ENCODE assay signal across 17 cellular contexts in the genomic region with DNA sequence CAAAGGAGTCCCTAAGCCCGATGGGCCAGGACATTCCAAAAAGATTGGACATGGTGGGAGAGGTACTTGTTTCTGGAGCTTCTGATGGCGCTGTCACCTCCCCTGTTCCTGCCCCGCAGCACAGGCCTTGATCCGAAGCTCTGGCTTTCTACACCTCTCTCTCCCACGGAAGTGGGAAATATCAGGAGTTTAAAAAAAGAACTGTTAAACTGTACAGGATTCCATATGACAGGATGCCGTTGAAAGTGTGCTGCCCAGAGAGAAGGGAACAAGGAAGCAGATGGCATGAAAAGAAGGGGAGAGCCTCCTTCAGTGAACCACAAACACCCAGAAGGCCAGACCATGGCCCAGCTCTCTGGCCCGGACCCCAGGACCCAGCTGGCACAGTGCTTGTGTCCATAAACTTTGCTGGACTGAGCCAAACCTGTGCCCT. TPM values are rescaled to one million over a fixed set of nuclear protein-coding genes. Genes with fewer than 3 reads are reported as not detected.
"Had no signal": no experiment of that assay in that cellular context is flagged by ENCODE, and none has a peak within 500 bp of the region (broad histone marks: within the 10 kb centered on the region; RNA-seq: fewer than 3 reads in every experiment).

No MANE protein-coding gene starts in this region.

- H3K4me3 ChIP-seq: suprapubic skin, transverse colon had no signal

- H3K27ac Mint-ChIP-seq: activated naive CD4-positive, alpha-beta T cell treated with anti-CD3 and anti-CD28 coated beads, Interleukin-2, amount 10 ng/mL, durations not matched to agents 7 days and 5 days; naive thymus-derived CD4-positive, alpha-beta T cell; progenitor cell of endocrine pancreas; stimulated activated naive CD8-positive, alpha-beta T cell treated with anti-CD3 and anti-CD28 coated beads, Interleukin-15, Interleukin-2, amounts not matched to agents 100 ng/mL and 50 ng/mL, for 24 hours had no signal

- H3K4me1 ChIP-seq: suprapubic skin had no signal

- H3K9me3 ChIP-seq: suprapubic skin, transverse colon had no signal

- H3K27me3 ChIP-seq: suprapubic skin, transverse colon had no signal

- DNase-seq: activated CD4-positive, alpha-beta T cell treated with anti-CD3 and anti-CD28 coated beads, Interleukin-2, amount 50 U/mL, for 4 hours; activated effector memory CD4-positive, alpha-beta T cell treated with anti-CD3 and anti-CD28 coated beads, Interleukin-2, amount 50 U/mL, for 16 hours; activated naive CD4-positive, alpha-beta T cell treated with anti-CD3 and anti-CD28 coated beads, Interleukin-2, amount 10 ng/mL, durations not matched to agents 7 days and 5 days; amygdala; endodermal cell; kidney; naive thymus-derived CD4-positive, alpha-beta T cell; right cardiac atrium; stimulated activated CD4-positive, alpha-beta T cell treated with anti-CD3 and anti-CD28 coated beads, Interleukin-12 subunit alpha, Interleukin-12 subunit beta, amount 100 ng/mL, for 4 hours; stimulated activated CD4-positive, alpha-beta T cell treated with anti-CD3 and anti-CD28 coated beads, Interleukin-4, amount 100 ng/mL, for 4 hours; T-helper 1 cell; transverse colon had no signal

- H3K9me3 Mint-ChIP-seq: activated naive CD4-positive, alpha-beta T cell treated with anti-CD3 and anti-CD28 coated beads, Interleukin-2, amount 10 ng/mL, durations not matched to agents 7 days and 5 days; endodermal cell; naive thymus-derived CD4-positive, alpha-beta T cell; stimulated activated naive CD8-positive, alpha-beta T cell treated with anti-CD3 and anti-CD28 coated beads, Interleukin-15, Interleukin-2, amounts not matched to agents 100 ng/mL and 50 ng/mL, for 24 hours had no signal

- H3K4me1 Mint-ChIP-seq: activated naive CD4-positive, alpha-beta T cell treated with anti-CD3 and anti-CD28 coated beads, Interleukin-2, amount 10 ng/mL, durations not matched to agents 7 days and 5 days; endodermal cell; naive thymus-derived CD4-positive, alpha-beta T cell had no signal

- H3K36me3 ChIP-seq: transverse colon had no signal

- H3K36me3 Mint-ChIP-seq: activated naive CD4-positive, alpha-beta T cell treated with anti-CD3 and anti-CD28 coated beads, Interleukin-2, amount 10 ng/mL, durations not matched to agents 7 days and 5 days; naive thymus-derived CD4-positive, alpha-beta T cell had no signal

- H3K4me3 Mint-ChIP-seq: activated naive CD4-positive, alpha-beta T cell treated with anti-CD3 and anti-CD28 coated beads, Interleukin-2, amount 10 ng/mL, durations not matched to agents 7 days and 5 days; endodermal cell; naive thymus-derived CD4-positive, alpha-beta T cell; stimulated activated naive CD8-positive, alpha-beta T cell treated with anti-CD3 and anti-CD28 coated beads, Interleukin-15, Interleukin-2, amounts not matched to agents 100 ng/mL and 50 ng/mL, for 24 hours had no signal

- H3K27ac ChIP-seq: epithelial cell of prostate, suprapubic skin, transverse colon had no signal

- ATAC-seq: left lobe of liver; naive thymus-derived CD4-positive, alpha-beta T cell had no signal

RNA-seq across cellular contexts. Expression of gene SLC2A8, which starts 26.8 kb away (rescaled TPM):
- polyA plus RNA-seq: naive thymus-derived CD4-positive, alpha-beta T cell had no signal
